12 cellular contexts compared by ENCODE assay signal in the genomic region with DNA sequence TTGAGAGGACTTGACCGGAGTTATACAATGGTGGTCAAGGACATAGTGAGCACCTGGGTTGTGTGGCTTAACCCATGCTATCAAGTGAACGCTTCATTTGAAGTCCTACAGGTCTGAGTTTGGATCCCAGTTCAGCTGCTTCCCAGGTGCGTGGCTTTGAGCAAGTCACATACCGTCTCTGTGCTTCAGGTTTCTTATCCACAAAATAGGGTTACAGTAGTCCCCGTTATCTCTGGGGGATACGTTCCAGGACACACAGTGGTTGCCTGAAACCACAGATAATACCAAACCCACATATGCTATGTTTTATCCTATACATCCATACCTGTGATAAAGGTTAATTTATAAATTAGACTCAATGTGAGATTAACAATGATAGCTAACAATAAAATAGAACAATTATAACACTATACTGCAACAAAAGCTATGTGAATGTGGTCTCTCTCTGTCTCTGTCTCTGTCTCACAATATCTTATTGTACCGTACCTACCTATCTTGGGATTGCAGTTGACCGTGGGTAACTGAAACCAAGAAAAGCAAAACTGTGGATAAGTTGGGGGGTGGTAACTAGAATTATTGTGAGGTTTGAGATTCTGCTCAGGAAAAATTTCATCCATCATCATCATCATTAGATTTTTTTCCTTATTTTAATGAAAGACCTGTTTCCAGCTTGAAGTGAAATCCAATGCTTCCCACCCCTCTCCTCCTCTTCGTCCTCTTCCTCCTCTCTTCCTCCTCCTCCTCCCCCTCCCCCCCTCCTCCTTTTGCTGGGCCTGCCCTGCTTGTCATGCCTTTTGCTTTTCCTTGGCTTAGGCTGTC. TPM values are rescaled to one million over a fixed set of nuclear protein-coding genes. Genes with fewer than 3 reads are reported as not detected.
DNase-seq lines count a peak whose midpoint lies in the region; ATAC-seq, FAIRE-seq and TF ChIP-seq lines count a peak whose summit lies in the region.
"Had no signal": no experiment of that assay in that cellular context is flagged by ENCODE, and none has a peak within 500 bp of the region (broad histone marks: within the 10 kb centered on the region; RNA-seq: fewer than 3 reads in every experiment).

No MANE protein-coding gene starts in this region.

- peaks cover 8% of the 10 kb centered on the region for H3K9me3 Mint-ChIP-seq in activated naive CD8-positive, alpha-beta T cell treated with anti-CD3 and anti-CD28 coated beads, Interleukin-2, amount 50 U/mL, for 24 hours

- H3K4me3 ChIP-seq in right lobe of liver (no peak overlapping the region), HepG2 (replicated peaks in 1 of 3; ENCODE audit: insufficient read depth in 1 of 3, low read depth in 2 of 3, low read length in 3 of 3) (no peak overlapping the region), mesendoderm (ENCODE audit: low read length) (no peak overlapping the region), uterus (no peak overlapping the region)

- TF ChIP-seq POLR2A in right lobe of liver (IDR thresholded peaks at IDR 0.05) (no peak), HepG2 (IDR thresholded peaks at IDR 0.05; ENCODE audit: insufficient read depth in 1 of 2, low read depth in 2 of 2, low read length in 2 of 2) (no peak), uterus (IDR thresholded peaks at IDR 0.05) (no peak)

- TF ChIP-seq EP300 in HepG2 (IDR thresholded peaks at IDR 0.05; ENCODE audit: low read depth in 2 of 2, low read length in 2 of 2) (no peak), HepG2 (CRISPR knock-in tag; IDR thresholded peaks at IDR 0.05; ENCODE audit: borderline replicate concordance) (no peak)

- H3K4me1 Mint-ChIP-seq in activated naive CD8-positive, alpha-beta T cell treated with anti-CD3 and anti-CD28 coated beads, Interleukin-2, amount 50 U/mL, for 24 hours = peaks cover 96% of the 10 kb centered on the region

- no peak overlapping the region for H2BK15ac ChIP-seq in mesendoderm (replicated peaks; ENCODE audit: low read depth)

- peak overlapping the region in 2 of 3 donors; percentile 6 to 21 for H3K27ac ChIP-seq in right lobe of liver
- no peak overlapping the region for H3K27ac ChIP-seq in HepG2 (ENCODE audit: extremely low read length, insufficient read depth, low read length)
- no peak overlapping the region for H3K27ac ChIP-seq in mesendoderm (ENCODE audit: low read depth, low read length)
- peak overlapping the region; percentile 55 to 64 for H3K27ac ChIP-seq in uterus
- H3K27ac ChIP-seq: neutrophil, VCaP had no signal

- CTCF ChIA-PET in HepG2 (lab: Yijun Ruan, JAX; ENCODE audit: low intra/inter-chr PET ratio, low total read pairs) = no interaction called here

- no peaks in the 10 kb centered on the region for H3K9me3 ChIP-seq in right lobe of liver
- no peaks in the 10 kb centered on the region for H3K9me3 ChIP-seq in HepG2 (ENCODE audit: low read length)
- H3K9me3 ChIP-seq in uterus = no peaks in the 10 kb centered on the region
- H3K9me3 ChIP-seq: neutrophil had no signal

- no peak overlapping the region for H4K8ac ChIP-seq in mesendoderm (ENCODE audit: low read depth, low read length)

- WGBS in right lobe of liver (ENCODE audit: insufficient coverage, low coverage, low lambda C conversion rate, missing lambda C conversion rate) = 81% methylated on average over 8 of the region's 9 CpGs
- 50% methylated on average over 9 of the region's 9 CpGs for WGBS in HepG2 (ENCODE audit: low lambda C conversion rate)
- WGBS in mesendoderm (ENCODE audit: extremely low coverage, insufficient coverage, low lambda C conversion rate) = no CpG with 5 or more reads among the region's 9 CpGs

- BruUV-seq in HepG2 (replicated peaks; lab: Mats Ljungman, UMichigan) = no TSS peak

- peak overlapping the region; percentile 59 for H3K23ac ChIP-seq in mesendoderm (ENCODE audit: low read length)

- no peaks in the 10 kb centered on the region for H4K20me1 ChIP-seq in HepG2 (ENCODE audit: insufficient read depth, low read length)

- DNase-seq in right lobe of liver = no peak
- DNase-seq in HepG2 (ENCODE audit: low spot score) = no peak
- no peak for DNase-seq in activated naive CD8-positive, alpha-beta T cell treated with anti-CD3 and anti-CD28 coated beads, Interleukin-2, amount 50 U/mL, for 24 hours
- DNase-seq in mesendoderm = no peak
- peak in 1 of 2 donors; percentile 5 for DNase-seq in uterus
- DNase-seq: activated gamma-delta T cell, NCI-H226 had no signal

- H3K4me1 ChIP-seq in right lobe of liver (peaks cover 0 to 8% (median 0%) of the 10 kb centered on the region in 4 donors), HepG2 (ENCODE audit: insufficient read depth, low read length) (no peaks in the 10 kb centered on the region), mesendoderm (ENCODE audit: control insufficient read depth, low read depth, low read length) (peaks cover 7% of the 10 kb centered on the region), uterus (peaks cover 0 to 8% of the 10 kb centered on the region in 2 donors)

- no peak overlapping the region for H3K18ac ChIP-seq in mesendoderm (ENCODE audit: low read length)

- peak overlapping the region; percentile 97 for H3K27ac Mint-ChIP-seq in activated naive CD8-positive, alpha-beta T cell treated with anti-CD3 and anti-CD28 coated beads, Interleukin-2, amount 50 U/mL, for 24 hours

- in situ Hi-C loops in HepG2 (cut with HindIII; ENCODE audit: extremely low pct_ligation_motif_present, low pct_unique_long_range_greater_than_20kb) = no loop called here

- H3K36me3 ChIP-seq in right lobe of liver (no peaks in the 10 kb centered on the region), HepG2 (replicated peaks in 1 of 2; ENCODE audit: control insufficient read depth in 1 of 2, insufficient read depth in 2 of 2, low read length in 2 of 2) (no peaks in the 10 kb centered on the region), mesendoderm (ENCODE audit: control insufficient read depth, insufficient read depth, low read length) (peaks cover 11% of the 10 kb centered on the region), uterus (no peaks in the 10 kb centered on the region)
- H3K36me3 ChIP-seq: neutrophil had no signal

- peaks cover 35% of the 10 kb centered on the region for H3K79me1 ChIP-seq in mesendoderm (ENCODE audit: low read length)

- TF ChIP-seq RAD21 in HepG2 (CRISPR knock-in tag; IDR thresholded peaks at IDR 0.05) = no peak

- no peak overlapping the region for H3K4me3 Mint-ChIP-seq in activated naive CD8-positive, alpha-beta T cell treated with anti-CD3 and anti-CD28 coated beads, Interleukin-2, amount 50 U/mL, for 24 hours

- intact Hi-C loops in right lobe of liver (cut with DNase I) (no loop called here), HepG2 (cut with micrococcal nuclease; ENCODE audit: unreplicated experiment) (no loop called here), uterus (cut with DNase I; ENCODE audit: low total_unique reads) (no loop called here)

- no peak overlapping the region for H3K4ac ChIP-seq in mesendoderm (ENCODE audit: low read depth, low read length)

- H2AK5ac ChIP-seq in mesendoderm (ENCODE audit: low read length) = no peak overlapping the region

- H3K27me3 ChIP-seq in right lobe of liver (no peaks in the 10 kb centered on the region), HepG2 (ENCODE audit: control insufficient read depth in 1 of 2, insufficient read depth in 2 of 2, low read length in 2 of 2) (peaks cover 0 to 14% of the 10 kb centered on the region in 2 experiments; a peak in 3 of 5 replicates), mesendoderm (ENCODE audit: insufficient read depth, low read length, poor library complexity) (no peaks in the 10 kb centered on the region), uterus (no peaks in the 10 kb centered on the region)
- H3K27me3 ChIP-seq: neutrophil had no signal

- TF ChIP-seq CTCF in right lobe of liver (IDR thresholded peaks at IDR 0.05) = no peak
- no peak for TF ChIP-seq CTCF in HepG2 (CRISPR knock-in tag; IDR thresholded peaks at IDR 0.05)
- no peak for TF ChIP-seq CTCF in uterus (IDR thresholded peaks at IDR 0.05)

- no peak for FAIRE-seq in HepG2 (lab: Jason Lieb, UNC)

- H2BK5ac ChIP-seq in mesendoderm (ENCODE audit: low read length) = no peak overlapping the region

- H3K36me3 Mint-ChIP-seq in activated naive CD8-positive, alpha-beta T cell treated with anti-CD3 and anti-CD28 coated beads, Interleukin-2, amount 50 U/mL, for 24 hours (ENCODE audit: low read depth) = peaks cover 72% of the 10 kb centered on the region

- H2AFZ ChIP-seq in HepG2 (ENCODE audit: low read length) = no peak overlapping the region

- H3K4me2 ChIP-seq in HepG2 (ENCODE audit: low read depth, low read length) = no peak overlapping the region
- H3K4me2 ChIP-seq in mesendoderm (ENCODE audit: low read length) = no peak overlapping the region

- POLR2A ChIA-PET in HepG2 (lab: Yijun Ruan, JAX) = no interaction called here

- H3K9ac ChIP-seq in HepG2 (ENCODE audit: insufficient read depth, low read depth, low read length) (no peak overlapping the region), mesendoderm (ENCODE audit: low read length) (no peak overlapping the region)

- no peak overlapping the region for H2BK120ac ChIP-seq in mesendoderm (ENCODE audit: low read depth, low read length)

- ATAC-seq in right lobe of liver (no peak), HepG2 (no peak), GM18858 (IDR thresholded peaks at IDR 0.05; ENCODE audit: unreplicated experiment) (no peak), GM19023 (IDR thresholded peaks at IDR 0.05; ENCODE audit: unreplicated experiment) (no peak), GM21529 (IDR thresholded peaks at IDR 0.05; ENCODE audit: unreplicated experiment) (no peak)
- no peak for ATAC-seq in activated naive CD8-positive, alpha-beta T cell treated with anti-CD3 and anti-CD28 coated beads, Interleukin-2, amount 50 U/mL, for 24 hours

- H3K27me3 Mint-ChIP-seq in activated naive CD8-positive, alpha-beta T cell treated with anti-CD3 and anti-CD28 coated beads, Interleukin-2, amount 50 U/mL, for 24 hours = peaks cover 3% of the 10 kb centered on the region

- H4K5ac ChIP-seq in mesendoderm (ENCODE audit: low read length) = no peak overlapping the region

- peak overlapping the region; percentile 27 for H3K56ac ChIP-seq in mesendoderm (ENCODE audit: low read length)

- H3K79me2 ChIP-seq in HepG2 (ENCODE audit: insufficient read depth, low read length) (no peaks in the 10 kb centered on the region), mesendoderm (ENCODE audit: control insufficient read depth, insufficient read depth, low read length) (peaks cover 21% of the 10 kb centered on the region)

RNA-seq across cellular contexts. Expression of a gene that starts 22.7 kb away (rescaled TPM):
- total RNA-seq in right lobe of liver (10 to 100 TPM in 3 of 6 experiments, 1 to 10 TPM in 3; 4.3 to 17.6 (median 9.5) TPM), HepG2 (2016; rRNA removed; fragmentation: Illumina TruSeq; extraction: Trizol) (0.09 and 0.10 TPM in 2 replicates), uterus (10 to 100 TPM; 30.7 to 94.3 (median 64.5) TPM)
- total RNA-seq in HepG2 (2016; cell fraction: cytosol; rRNA removed; fragmentation: Illumina TruSeq; extraction: Trizol; ENCODE audit: low read depth) = not detected in 2 replicates
- total RNA-seq in HepG2 (2016; cell fraction: insoluble cytoplasmic fraction; rRNA removed; fragmentation: Illumina TruSeq; extraction: Trizol) = 0.15 TPM in 1 of 2 replicates, not detected in the other
- total RNA-seq in HepG2 (2016; cell fraction: membrane; rRNA removed; fragmentation: Illumina TruSeq; extraction: Trizol) = 0.06 and 0.10 TPM in 2 replicates
- not detected in 2 replicates for total RNA-seq in HepG2 (2016; cell fraction: nucleus; rRNA removed; fragmentation: Illumina TruSeq; extraction: Trizol)
- 0.16 and 0.25 TPM in 2 replicates for polyA plus RNA-seq in HepG2 (2011; rRNA removed)
- 0.12 and 0.28 TPM in 2 replicates for polyA plus RNA-seq in HepG2 (2011; cell fraction: cytosol; rRNA removed)
- polyA plus RNA-seq in HepG2 (2011; cell fraction: nucleus; rRNA removed) = 0.05 and 0.16 TPM in 2 replicates
- polyA plus RNA-seq in HepG2 (2012) = 0.13 TPM in 1 of 2 replicates, not detected in the other
- polyA plus RNA-seq in HepG2 (2016; cell fraction: cytosol; fragmentation: Illumina TruSeq; extraction: Trizol; ENCODE audit: low read depth) = not detected in 2 replicates
- 0.16 and 0.23 TPM in 2 replicates for polyA plus RNA-seq in HepG2 (2016; cell fraction: insoluble cytoplasmic fraction; fragmentation: Illumina TruSeq; extraction: Trizol; ENCODE audit: low read depth)
- polyA plus RNA-seq in HepG2 (2016; cell fraction: membrane; fragmentation: Illumina TruSeq; extraction: Trizol; ENCODE audit: low read depth) = 0.14 TPM in 1 of 2 replicates, not detected in the other
- not detected in 2 replicates for polyA plus RNA-seq in HepG2 (2016; cell fraction: nucleus; fragmentation: Illumina TruSeq; extraction: Trizol; ENCODE audit: insufficient read depth, low read depth)
- 0.16 and 0.91 TPM in 2 replicates for polyA minus RNA-seq in HepG2 (2011; rRNA and poly(A)+ RNA removed; ENCODE audit: low replicate concordance)
- polyA minus RNA-seq in HepG2 (2011; cell fraction: cytosol; rRNA and poly(A)+ RNA removed) = not detected in 2 replicates
- 0.13 TPM in 1 of 2 replicates, not detected in the other for polyA minus RNA-seq in HepG2 (2011; cell fraction: nucleus; rRNA and poly(A)+ RNA removed)
- 34.2 TPM for polyA plus RNA-seq in mesendoderm (2013, experiment 1 of 2)
- polyA plus RNA-seq in mesendoderm (2013, experiment 2 of 2) = 31.9 TPM

Comparison
In these comparisons a context has a peak if more than half of its experiments do, and no peak if none do; other contexts are left out.
1. H3K27ac ChIP-seq: peak in right lobe of liver (2 of 3) and uterus (2 of 2); none in HepG2 (single experiment) and mesendoderm (single experiment).